In the genomic region with DNA sequence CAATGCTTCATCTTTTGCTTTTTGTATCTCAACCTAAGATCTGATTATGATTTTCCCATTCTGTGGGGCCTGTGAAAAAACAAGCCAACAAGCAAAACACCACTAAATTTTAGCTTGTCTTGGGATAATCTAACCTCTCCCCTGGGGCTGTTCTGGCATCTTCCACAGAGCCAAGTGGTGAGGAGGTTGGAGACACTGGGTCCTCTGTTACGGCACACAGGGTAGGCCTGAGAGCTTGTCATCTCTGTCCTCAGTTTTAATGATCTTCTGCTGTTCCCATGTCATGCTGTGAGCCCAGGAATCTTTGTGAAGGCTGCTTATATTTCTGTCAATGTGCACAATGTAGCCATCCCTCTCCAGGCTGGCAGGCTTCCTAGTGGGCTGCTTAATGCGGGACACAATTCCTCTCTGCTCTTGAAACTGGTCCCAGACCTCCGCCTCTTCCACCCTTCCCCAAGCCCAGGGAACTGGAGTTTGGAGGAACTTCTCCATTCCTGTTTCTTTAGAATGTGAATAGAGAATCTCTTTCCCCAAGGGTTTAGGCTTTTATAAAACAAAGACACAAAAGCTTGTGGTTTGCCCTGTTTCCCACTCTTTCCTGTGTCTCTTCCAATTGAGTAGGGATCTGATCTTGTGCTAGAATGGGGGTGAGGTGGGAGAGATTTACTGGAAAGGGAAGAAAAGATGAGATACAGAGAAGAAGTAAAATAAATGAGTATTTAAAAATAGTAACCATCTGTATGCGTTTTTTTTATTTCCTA, we compare ENCODE assay signal across 25 cellular contexts. TPM values are rescaled to one million over a fixed set of nuclear protein-coding genes. Genes with fewer than 3 reads are reported as not detected.
DNase-seq lines count a peak whose midpoint lies in the region; ATAC-seq and TF ChIP-seq lines count a peak whose summit lies in the region.
"Had no signal": no experiment of that assay in that cellular context is flagged by ENCODE, and none has a peak within 500 bp of the region (broad histone marks: within the 10 kb centered on the region; RNA-seq: fewer than 3 reads in every experiment).

No MANE protein-coding gene starts in this region.

- H3K4me1 ChIP-seq in right cardiac atrium (ENCODE audit: control insufficient read depth, insufficient read depth, low read length), result no peaks in the 10 kb centered on the region
- peaks cover 4% of the 10 kb centered on the region for H3K4me1 ChIP-seq in ectodermal cell (ENCODE audit: control insufficient read depth, insufficient read depth, low read length)
- peaks cover 16% of the 10 kb centered on the region for H3K4me1 ChIP-seq in neural progenitor cell
- H3K4me1 ChIP-seq: A549, foreskin keratinocyte, upper lobe of right lung had no signal

- peaks cover 2% of the 10 kb centered on the region for H3K27me3 Mint-ChIP-seq in neural progenitor cell (ENCODE audit: insufficient read depth, low read depth)
- H3K27me3 Mint-ChIP-seq in activated T-cell treated with anti-CD3 and anti-CD28 coated beads, Interleukin-2, amount 50 U/mL, for 4 hours (ENCODE audit: low read depth), result no peaks in the 10 kb centered on the region

- no peak overlapping the region for H3K27ac ChIP-seq in right cardiac atrium (ENCODE audit: low read length)
- H3K27ac ChIP-seq in ectodermal cell (ENCODE audit: insufficient read depth, low read depth, low read length, poor library complexity, severe bottlenecking), result peak overlapping the region; percentile 16
- no peak overlapping the region for H3K27ac ChIP-seq in neural progenitor cell
- H3K27ac ChIP-seq: A549, foreskin keratinocyte, upper lobe of right lung had no signal

- H3K27ac Mint-ChIP-seq in neural progenitor cell, result no peak overlapping the region
- H3K27ac Mint-ChIP-seq: activated B cell treated with CpG ODN at 0.5 μM for 24 hours; stimulated activated naive CD8-positive, alpha-beta T cell treated with anti-CD3 and anti-CD28 coated beads, Interleukin-15, Interleukin-2, amounts not matched to agents 100 ng/mL and 50 ng/mL, for 24 hours had no signal

- peak overlapping the region; percentile 32 for H2AFZ ChIP-seq in neural progenitor cell (replicated peaks)

- peak in 2 of 3 donors; percentile 31 to 71 for DNase-seq in right cardiac atrium
- no peak for DNase-seq in Right ventricle myocardium superior
- DNase-seq in neural progenitor cell (ENCODE audit: low spot score), result no peak
- DNase-seq in SIG-M5 treated with dmso at 0.1 percent for 504 hours (lab: John Stamatoyannopoulos, UW; ENCODE audit: unreplicated experiment), result no peak
- DNase-seq in NCI-H82 treated with DMSO at 0.1 percent for 48 hours (lab: John Stamatoyannopoulos, UW; ENCODE audit: unreplicated experiment), result no peak
- DNase-seq in activated T-cell treated with anti-CD3 and anti-CD28 coated beads, Interleukin-2, amount 50 U/mL, for 4 hours, result no peak
- DNase-seq: activated B cell treated with CpG ODN at 0.5 μM for 24 hours; activated CD4-positive, alpha-beta T cell treated with anti-CD3 and anti-CD28 coated beads, Interleukin-2, amount 50 U/mL, for 48 hours; activated CD8-positive, alpha-beta memory T cell treated with anti-CD3 and anti-CD28 coated beads, Interleukin-2, amount 50 U/mL, for 48 hours; activated effector memory CD4-positive, alpha-beta T cell treated with Interleukin-2 at 50 U/mL for 16 hours; DMS79 treated with DMSO at 0.1 percent for 48 hours; erythroblast; foreskin keratinocyte; MG63; NCI-H146; NCI-H526; RPMI8226; stimulated activated CD4-positive, alpha-beta T cell treated with anti-CD3 and anti-CD28 coated beads, Interleukin-4, amount 100 ng/mL, for 4 hours; T1000; upper lobe of right lung had no signal

- WGBS in right cardiac atrium, result 49% methylated on average over 4 of the region's 4 CpGs
- 69 to 89% methylated on average over 3 to 4 of the region's 4 CpGs for WGBS in ectodermal cell, 2 experiments

- no peaks in the 10 kb centered on the region for H3K9me3 ChIP-seq in right cardiac atrium (ENCODE audit: control insufficient read depth, low read length)
- H3K9me3 ChIP-seq in ectodermal cell (ENCODE audit: control insufficient read depth, low read length), result no peaks in the 10 kb centered on the region
- H3K9me3 ChIP-seq in neural progenitor cell (ENCODE audit: low read depth), result no peaks in the 10 kb centered on the region
- H3K9me3 ChIP-seq: A549, MG63, upper lobe of right lung had no signal

- peaks cover 9% of the 10 kb centered on the region for H3K4me1 Mint-ChIP-seq in neural progenitor cell
- H3K4me1 Mint-ChIP-seq in activated T-cell treated with anti-CD3 and anti-CD28 coated beads, Interleukin-2, amount 50 U/mL, for 4 hours (ENCODE audit: low read depth), result no peaks in the 10 kb centered on the region
- H3K4me1 Mint-ChIP-seq: activated B cell treated with CpG ODN at 0.5 μM for 24 hours had no signal

- H3K9me3 Mint-ChIP-seq in neural progenitor cell, result peaks cover 2% of the 10 kb centered on the region
- H3K9me3 Mint-ChIP-seq in activated T-cell treated with anti-CD3 and anti-CD28 coated beads, Interleukin-2, amount 50 U/mL, for 4 hours, result no peaks in the 10 kb centered on the region
- H3K9me3 Mint-ChIP-seq: activated B cell treated with CpG ODN at 0.5 μM for 24 hours; stimulated activated naive CD8-positive, alpha-beta T cell treated with anti-CD3 and anti-CD28 coated beads, Interleukin-15, Interleukin-2, amounts not matched to agents 100 ng/mL and 50 ng/mL, for 24 hours had no signal

- H3K4me3 ChIP-seq in right cardiac atrium (ENCODE audit: low read length), result no peak overlapping the region
- no peak overlapping the region for H3K4me3 ChIP-seq in ectodermal cell (ENCODE audit: insufficient read depth, low read depth, low read length)
- H3K4me3 ChIP-seq in neural progenitor cell, result no peak overlapping the region
- H3K4me3 ChIP-seq: A549, lung, MG63, upper lobe of right lung had no signal

- intact Hi-C loops in right cardiac atrium (cut with DNase I) (no loop called here), Right ventricle myocardium superior (cut with DNase I) (no loop called here)

- H3F3A ChIP-seq in neural progenitor cell (ENCODE audit: low read depth), result no peaks in the 10 kb centered on the region

- ATAC-seq in right cardiac atrium, result no peak
- no peak for ATAC-seq in Right ventricle myocardium superior (ENCODE audit: poor library complexity)
- no peak for ATAC-seq in HG02840 (IDR thresholded peaks at IDR 0.05; ENCODE audit: low FRiP score, unreplicated experiment)
- no peak for ATAC-seq in activated T-cell treated with anti-CD3 and anti-CD28 coated beads, Interleukin-2, amount 50 U/mL, for 4 hours
- ATAC-seq: A549, foreskin keratinocyte, upper lobe of right lung had no signal

- no peak overlapping the region for H3K4me3 Mint-ChIP-seq in neural progenitor cell
- no peak overlapping the region for H3K4me3 Mint-ChIP-seq in activated T-cell treated with anti-CD3 and anti-CD28 coated beads, Interleukin-2, amount 50 U/mL, for 4 hours
- H3K4me3 Mint-ChIP-seq: activated B cell treated with CpG ODN at 0.5 μM for 24 hours; stimulated activated naive CD8-positive, alpha-beta T cell treated with anti-CD3 and anti-CD28 coated beads, Interleukin-15, Interleukin-2, amounts not matched to agents 100 ng/mL and 50 ng/mL, for 24 hours had no signal

- H3K27me3 ChIP-seq in right cardiac atrium (ENCODE audit: control insufficient read depth, insufficient read depth) (no peaks in the 10 kb centered on the region), ectodermal cell (ENCODE audit: control insufficient read depth, insufficient read depth, low read length, poor library complexity, severe bottlenecking) (no peaks in the 10 kb centered on the region), neural progenitor cell (no peaks in the 10 kb centered on the region)
- H3K27me3 ChIP-seq: foreskin keratinocyte, MG63, upper lobe of right lung had no signal

- no peak overlapping the region for H3K9ac ChIP-seq in neural progenitor cell

- no peak for TF ChIP-seq CTCF in neural progenitor cell (IDR thresholded peaks at IDR 0.05)

- H3K79me2 ChIP-seq in neural progenitor cell (ENCODE audit: low read depth), result no peaks in the 10 kb centered on the region

- H3K36me3 ChIP-seq in ectodermal cell (ENCODE audit: control insufficient read depth, insufficient read depth, low read length) (no peaks in the 10 kb centered on the region), neural progenitor cell (no peaks in the 10 kb centered on the region)
- H3K36me3 ChIP-seq: MG63, upper lobe of right lung had no signal

- no peak overlapping the region for H3K4me2 ChIP-seq in neural progenitor cell
- H3K4me2 ChIP-seq: A549 had no signal

- H4K20me1 ChIP-seq in neural progenitor cell (ENCODE audit: low read depth), result no peaks in the 10 kb centered on the region

- peaks cover 3% of the 10 kb centered on the region for H3K36me3 Mint-ChIP-seq in neural progenitor cell
- H3K36me3 Mint-ChIP-seq in activated T-cell treated with anti-CD3 and anti-CD28 coated beads, Interleukin-2, amount 50 U/mL, for 4 hours (ENCODE audit: insufficient read depth), result no peaks in the 10 kb centered on the region

RNA-seq across cellular contexts. Expression of gene SEMA6A, which starts 30.9 kb away (rescaled TPM):
- 1 to 10 TPM; 4.0 to 9.4 (median 4.4) TPM for total RNA-seq in right cardiac atrium
- 3.1 TPM for polyA plus RNA-seq in right cardiac atrium
- 6.3 TPM for total RNA-seq in Right ventricle myocardium superior
- polyA plus RNA-seq in ectodermal cell (2013, experiment 1 of 4), result 74.9 TPM
- 74.8 TPM for polyA plus RNA-seq in ectodermal cell (2013, experiment 2 of 4)
- polyA plus RNA-seq in ectodermal cell (2013, experiment 3 of 4), result 45.0 TPM
- polyA plus RNA-seq in ectodermal cell (2013, experiment 4 of 4), result 45.7 TPM
- total RNA-seq in neural progenitor cell (ENCODE audit: low replicate concordance), result 75.3 and 86.4 TPM in 2 replicates
- 1 to 10 TPM in 2 of 3 donors, under 1 TPM in 1; 0.92 to 2.1 (median 1.1) TPM for total RNA-seq in activated T-cell treated with anti-CD3 and anti-CD28 coated beads, Interleukin-2, amount 50 U/mL, for 4 hours

Comparison
In these comparisons a context has a peak if more than half of its experiments do, and no peak if none do; other contexts are left out.
1. DNase-seq: peak in right cardiac atrium (2 of 3); none in Right ventricle myocardium superior (single experiment), neural progenitor cell (single experiment), SIG-M5 treated with dmso at 0.1 percent for 504 hours (single experiment), NCI-H82 treated with DMSO at 0.1 percent for 48 hours (single experiment) and activated T-cell treated with anti-CD3 and anti-CD28 coated beads, Interleukin-2, amount 50 U/mL, for 4 hours (single experiment).